ENCODE assay signal across 18 cellular contexts in genomic region chr11:60504219-60504618, GRCh38. TPM values are rescaled to one million over a fixed set of nuclear protein-coding genes. Genes with fewer than 3 reads are reported as not detected.
DNase-seq lines count a peak whose midpoint lies in the region; ATAC-seq and TF ChIP-seq lines count a peak whose summit lies in the region.
"Had no signal": no experiment of that assay in that cellular context is flagged by ENCODE, and none has a peak within 500 bp of the region (broad histone marks: within the 10 kb centered on the region; RNA-seq: fewer than 3 reads in every experiment).

No MANE protein-coding gene starts in this region.

- no peaks in the 10 kb centered on the region for H3K79me2 ChIP-seq in KMS-11 (ENCODE audit: insufficient read depth, low read depth)

- no peaks in the 10 kb centered on the region for H3K9me3 Mint-ChIP-seq in activated naive CD4-positive, alpha-beta T cell treated with anti-CD3 and anti-CD28 coated beads, Interleukin-2, amount 10 ng/mL, durations not matched to agents 7 days and 5 days
- peaks cover 9% of the 10 kb centered on the region for H3K9me3 Mint-ChIP-seq in activated naive CD8-positive, alpha-beta T cell treated with anti-CD3 and anti-CD28 coated beads, Interleukin-2, amount 10 ng/mL, durations not matched to agents 7 days and 5 days

- H3K36me3 Mint-ChIP-seq in activated naive CD4-positive, alpha-beta T cell treated with anti-CD3 and anti-CD28 coated beads, Interleukin-2, amount 10 ng/mL, durations not matched to agents 7 days and 5 days, result no peaks in the 10 kb centered on the region
- H3K36me3 Mint-ChIP-seq in activated naive CD8-positive, alpha-beta T cell treated with anti-CD3 and anti-CD28 coated beads, Interleukin-2, amount 10 ng/mL, durations not matched to agents 7 days and 5 days, result peaks cover 3% of the 10 kb centered on the region

- POLR2A ChIA-PET in activated naive CD8-positive, alpha-beta T cell treated with anti-CD3 and anti-CD28 coated beads, Interleukin-2, amount 10 ng/mL, durations not matched to agents 7 days and 5 days (lab: Charles Lee), result no interaction called here

- TF ChIP-seq CTCF in KMS-11 (conservative IDR thresholded peaks at IDR 0.05; ENCODE audit: low read depth, low read length) (no peak), GM13977 (IDR thresholded peaks at IDR 0.05; ENCODE audit: extremely low read depth, insufficient read depth, missing control alignments) (no peak)

- peaks cover 17% of the 10 kb centered on the region for H3K4me1 Mint-ChIP-seq in activated naive CD4-positive, alpha-beta T cell treated with anti-CD3 and anti-CD28 coated beads, Interleukin-2, amount 10 ng/mL, durations not matched to agents 7 days and 5 days
- peaks cover 17% of the 10 kb centered on the region for H3K4me1 Mint-ChIP-seq in activated naive CD8-positive, alpha-beta T cell treated with anti-CD3 and anti-CD28 coated beads, Interleukin-2, amount 10 ng/mL, durations not matched to agents 7 days and 5 days

- peak overlapping the region; percentile 58 for H3K4me2 ChIP-seq in KMS-11

- peaks cover 15% of the 10 kb centered on the region for H3K4me1 ChIP-seq in KMS-11 (ENCODE audit: low read depth, poor library complexity, severe bottlenecking)
- H3K4me1 ChIP-seq: heart right ventricle had no signal

- in situ Hi-C loops in GM13977 (cut with MboI; ENCODE audit: low pct_unique_long_range_greater_than_20kb, low sequenced_read_pairs, unreplicated experiment), result no loop called here

- CTCF ChIA-PET in activated naive CD4-positive, alpha-beta T cell treated with anti-CD3 and anti-CD28 coated beads, Interleukin-2, amount 10 ng/mL, durations not matched to agents 7 days and 5 days (lab: Charles Lee), result interaction anchor here (1.0 kb wide), 1 partner anchor 141 kb away, joined by 4 read pairs; no protein-coding TSS in a partner anchor

- H2AFZ ChIP-seq in KMS-11 (ENCODE audit: low read depth), result peak overlapping the region; percentile 25; the same call in 1 of the 2 replicates

- no peaks in the 10 kb centered on the region for H3K27me3 ChIP-seq in KMS-11 (ENCODE audit: insufficient read depth, low read depth)
- H3K27me3 ChIP-seq: heart right ventricle had no signal

- ATAC-seq in activated naive CD8-positive, alpha-beta T cell treated with anti-CD3 and anti-CD28 coated beads, Interleukin-2, amount 10 ng/mL, durations not matched to agents 7 days and 5 days (ENCODE audit: low read depth), result peak; percentile 74
- ATAC-seq: heart right ventricle, WTC11 had no signal

- DNase-seq in activated naive CD4-positive, alpha-beta T cell treated with anti-CD3 and anti-CD28 coated beads, Interleukin-2, amount 10 ng/mL, durations not matched to agents 7 days and 5 days, result peak; percentile 25
- DNase-seq in activated naive CD4-positive, alpha-beta T cell treated with Interleukin-2 at 50 U/mL for 16 hours, result no peak
- DNase-seq in activated naive CD8-positive, alpha-beta T cell treated with anti-CD3 and anti-CD28 coated beads, Interleukin-2, amount 10 ng/mL, durations not matched to agents 7 days and 5 days, result no peak
- no peak for DNase-seq in GM13977 (ENCODE audit: low spot score)
- no peak for DNase-seq in RPMI8226
- DNase-seq in DMS53 treated with DMSO at 0.1 percent for 48 hours (lab: John Stamatoyannopoulos, UW; ENCODE audit: unreplicated experiment), result no peak
- no peak for DNase-seq in epidermal melanocyte (ENCODE audit: insufficient read length, low spot score)
- DNase-seq: caudate nucleus; effector CD4-positive, alpha-beta T cell; heart right ventricle; mesenchymal stem cell; NCI-H1105 treated with DMSO at 0.1 percent for 48 hours had no signal

- no peak overlapping the region for H3K4me3 ChIP-seq in KMS-11 (IDR thresholded peaks at IDR 0.05; ENCODE audit: insufficient read depth, low read depth, low read length)
- H3K4me3 ChIP-seq: heart right ventricle had no signal

- H3K27ac Mint-ChIP-seq in activated naive CD4-positive, alpha-beta T cell treated with anti-CD3 and anti-CD28 coated beads, Interleukin-2, amount 10 ng/mL, durations not matched to agents 7 days and 5 days, result no peak overlapping the region
- no peak overlapping the region for H3K27ac Mint-ChIP-seq in activated naive CD8-positive, alpha-beta T cell treated with anti-CD3 and anti-CD28 coated beads, Interleukin-2, amount 10 ng/mL, durations not matched to agents 7 days and 5 days
- H3K27ac Mint-ChIP-seq: WTC11 had no signal

- peak overlapping the region; percentile 32; the same call in 1 of the 2 replicates for H3K27ac ChIP-seq in KMS-11
- H3K27ac ChIP-seq: heart right ventricle, HL-60 had no signal

- H4K20me1 ChIP-seq in KMS-11 (ENCODE audit: insufficient read depth), result no peaks in the 10 kb centered on the region

- H3K4me3 Mint-ChIP-seq in activated naive CD4-positive, alpha-beta T cell treated with anti-CD3 and anti-CD28 coated beads, Interleukin-2, amount 10 ng/mL, durations not matched to agents 7 days and 5 days, result no peak overlapping the region
- peak overlapping the region; percentile 10 for H3K4me3 Mint-ChIP-seq in activated naive CD8-positive, alpha-beta T cell treated with anti-CD3 and anti-CD28 coated beads, Interleukin-2, amount 10 ng/mL, durations not matched to agents 7 days and 5 days
- H3K4me3 Mint-ChIP-seq: WTC11 had no signal

- peaks cover 38% of the 10 kb centered on the region for H3K27me3 Mint-ChIP-seq in activated naive CD4-positive, alpha-beta T cell treated with anti-CD3 and anti-CD28 coated beads, Interleukin-2, amount 10 ng/mL, durations not matched to agents 7 days and 5 days
- H3K27me3 Mint-ChIP-seq in activated naive CD8-positive, alpha-beta T cell treated with anti-CD3 and anti-CD28 coated beads, Interleukin-2, amount 10 ng/mL, durations not matched to agents 7 days and 5 days, result peaks cover 55% of the 10 kb centered on the region

- no peaks in the 10 kb centered on the region for H3K36me3 ChIP-seq in KMS-11 (ENCODE audit: insufficient read depth)
- H3K36me3 ChIP-seq: heart right ventricle had no signal

- H3K9ac ChIP-seq in KMS-11, result no peak overlapping the region

RNA-seq across cellular contexts. Expression of gene MS4A13, which starts 11.0 kb away (rescaled TPM):
- not detected for total RNA-seq in activated naive CD8-positive, alpha-beta T cell treated with anti-CD3 and anti-CD28 coated beads, Interleukin-2, amount 10 ng/mL, durations not matched to agents 7 days and 5 days
- total RNA-seq: fibroblast of lung, heart right ventricle, renal cortical epithelial cell, RPMI7951, WTC11 had no signal

RNA-seq across cellular contexts. Expression of gene MS4A12, which starts 11.6 kb away (rescaled TPM):
- total RNA-seq in activated naive CD8-positive, alpha-beta T cell treated with anti-CD3 and anti-CD28 coated beads, Interleukin-2, amount 10 ng/mL, durations not matched to agents 7 days and 5 days, result not detected
- total RNA-seq: fibroblast of lung, renal cortical epithelial cell, RPMI7951, WTC11 had no signal

RNA-seq across cellular contexts. Expression of gene MS4A1, which starts 48.6 kb away (rescaled TPM):
- total RNA-seq in activated naive CD8-positive, alpha-beta T cell treated with anti-CD3 and anti-CD28 coated beads, Interleukin-2, amount 10 ng/mL, durations not matched to agents 7 days and 5 days, result 10 to 100 TPM in 1 of 2 experiments, 1 to 10 TPM in 1; 9.0 to 11.2 TPM
- total RNA-seq: fibroblast of lung, renal cortical epithelial cell, RPMI7951 had no signal
